8 cellular contexts compared by ENCODE assay signal in genomic region chr5:147628054-147628895, GRCh38.
DNase-seq lines count a peak whose midpoint lies in the region; ATAC-seq and TF ChIP-seq lines count a peak whose summit lies in the region.

No MANE protein-coding gene starts in this region.

- peak; percentile 53 for DNase-seq in activated gamma-delta T cell treated with Interleukin-2 at 50 U/mL for 16 hours
- DNase-seq in activated gamma-delta T cell (lab: John Stamatoyannopoulos, UW): no peak
- peak; percentile 70 for DNase-seq in NCI-H1048 (lab: John Stamatoyannopoulos, UW)
- DNase-seq in SK-N-MC (ENCODE audit: low read depth, low spot score): peak; percentile 89
- DNase-seq in adrenal gland: peak; percentile 41 to 87 (median 73)
- DNase-seq in heart left ventricle: peak in 3 of 5 donors; percentile 31 to 38 (median 37)
- DNase-seq in putamen (ENCODE audit: low spot score): peak; percentile 81

- ATAC-seq in HG02623 (IDR thresholded peaks at IDR 0.05; ENCODE audit: unreplicated experiment): peak; percentile 93
- peak in 3 of 4 donors; percentile 70 to 82 (median 71) for ATAC-seq in heart left ventricle

- H3K27ac ChIP-seq in SK-N-MC (peak overlapping the region; percentile 97), adrenal gland (no peak overlapping the region), heart left ventricle (no peak overlapping the region)

- no peaks in the 10 kb centered on the region for H3K9me3 ChIP-seq in SK-N-MC (ENCODE audit: low read depth, low read length)
- no peaks in the 10 kb centered on the region for H3K9me3 ChIP-seq in adrenal gland (replicated peaks in 1 of 3)
- H3K9me3 ChIP-seq in heart left ventricle: no peaks in the 10 kb centered on the region

- H3K4me1 ChIP-seq in adrenal gland (replicated peaks in 1 of 2) (no peaks in the 10 kb centered on the region), heart left ventricle (no peaks in the 10 kb centered on the region)

- WGBS in adrenal gland, 4 donors: 40 to 47% (median 44%) methylated on average over 8 of the region's 8 CpGs
- WGBS in heart left ventricle, 4 donors: 36 to 43% (median 42%) methylated on average over 8 of the region's 8 CpGs

- H3K27me3 ChIP-seq in adrenal gland (no peaks in the 10 kb centered on the region), heart left ventricle (peaks cover 0 to 3% (median 0%) of the 10 kb centered on the region in 9 donors)

- intact Hi-C loops in adrenal gland (cut with DNase I): loop anchor here in 1 of 2 donors (5.0 kb wide), 1 partner anchor 194 kb away; no protein-coding TSS in a partner anchor
- intact Hi-C loops in heart left ventricle (cut with DNase I): loop anchor here (1.0 to 10.0 kb wide), 6 partner anchors 194 to 309 kb away; no protein-coding TSS in a partner anchor

- TF ChIP-seq POLR2A in adrenal gland (IDR thresholded peaks at IDR 0.05): no peak
- no peak for TF ChIP-seq POLR2A in heart left ventricle (IDR thresholded peaks at IDR 0.05)

- H3K9ac ChIP-seq in SK-N-MC (ENCODE audit: insufficient read length): peak overlapping the region; percentile 89

- TF ChIP-seq CTCF in adrenal gland (IDR thresholded peaks at IDR 0.05) (peak; percentile 62 to 94 (median 87)), heart left ventricle (IDR thresholded peaks at IDR 0.05) (peak; percentile 61 to 82 (median 68))

- peak overlapping the region; percentile 79 for H3K4me3 ChIP-seq in SK-N-MC
- H3K4me3 ChIP-seq in adrenal gland: no peak overlapping the region
- no peak overlapping the region for H3K4me3 ChIP-seq in heart left ventricle

- peaks cover 77% of the 10 kb centered on the region for H3K36me3 ChIP-seq in SK-N-MC (ENCODE audit: insufficient read depth, low read length)
- H3K36me3 ChIP-seq in adrenal gland (replicated peaks in 1 of 2): no peaks in the 10 kb centered on the region
- no peaks in the 10 kb centered on the region for H3K36me3 ChIP-seq in heart left ventricle
